ENCODE assay signal across 7 cellular contexts in genomic region chr2:38375711-38376345, GRCh38. TPM values are rescaled to one million over a fixed set of nuclear protein-coding genes. Genes with fewer than 3 reads are reported as not detected.
DNase-seq lines count a peak whose midpoint lies in the region; ATAC-seq and TF ChIP-seq lines count a peak whose summit lies in the region.

No MANE protein-coding gene starts in this region.

- TF ChIP-seq POLR2A in uterus (IDR thresholded peaks at IDR 0.05): no peak

- peaks cover 4% of the 10 kb centered on the region for H3K36me3 ChIP-seq in OCI-LY3 (replicated peaks; ENCODE audit: low read depth, low read length)
- H3K36me3 ChIP-seq in mucosa of descending colon (ENCODE audit: low read depth): no peaks in the 10 kb centered on the region
- H3K36me3 ChIP-seq in uterus: no peaks in the 10 kb centered on the region

- H3K27ac ChIP-seq in OCI-LY3 (ENCODE audit: low read length) (peak overlapping the region; percentile 42), uterus (peak overlapping the region; percentile 99)

- TF ChIP-seq CTCF in OCI-LY3 (IDR thresholded peaks at IDR 0.05; ENCODE audit: low read depth, low read length) (no peak), mucosa of descending colon (IDR thresholded peaks at IDR 0.05) (no peak), uterus (IDR thresholded peaks at IDR 0.05) (no peak)

- ATAC-seq in GM21447 (IDR thresholded peaks at IDR 0.05; ENCODE audit: unreplicated experiment) (peak; percentile 42), mucosa of descending colon (no peak), HG03565 (IDR thresholded peaks at IDR 0.05; ENCODE audit: unreplicated experiment) (no peak), GM19452 (IDR thresholded peaks at IDR 0.05; ENCODE audit: unreplicated experiment) (no peak)

- H3K9me3 ChIP-seq in OCI-LY3 (ENCODE audit: insufficient read depth, low read length) (no peaks in the 10 kb centered on the region), mucosa of descending colon (no peaks in the 10 kb centered on the region), uterus (no peaks in the 10 kb centered on the region)

- no peak overlapping the region for H2AFZ ChIP-seq in OCI-LY3 (ENCODE audit: low read depth, low read length)

- peak overlapping the region; percentile 76 for H3K9ac ChIP-seq in OCI-LY3 (ENCODE audit: low read length)

- H3K4me1 ChIP-seq in OCI-LY3 (ENCODE audit: low read length) (peaks cover 19% of the 10 kb centered on the region), mucosa of descending colon (ENCODE audit: low read depth) (peaks cover 13% of the 10 kb centered on the region), uterus (no peaks in the 10 kb centered on the region)

- peaks cover 62% of the 10 kb centered on the region for H3K79me2 ChIP-seq in OCI-LY3 (ENCODE audit: low read length)

- H3K4me3 ChIP-seq in OCI-LY3 (ENCODE audit: low read length): peak overlapping the region; percentile 93
- H3K4me3 ChIP-seq in mucosa of descending colon: peak overlapping the region; percentile 82
- peak overlapping the region; percentile 80 to 86 for H3K4me3 ChIP-seq in uterus

- intact Hi-C loops in mucosa of descending colon (cut with DNase I, micrococcal nuclease): no loop called here
- intact Hi-C loops in uterus (cut with DNase I; ENCODE audit: low total_unique reads): loop anchor here (10.0 kb wide), 1 partner anchor 129 kb away; no protein-coding TSS in a partner anchor

- peak overlapping the region; percentile 90 for H3K4me2 ChIP-seq in OCI-LY3 (ENCODE audit: low read length)

- peaks cover 51% of the 10 kb centered on the region for H4K20me1 ChIP-seq in OCI-LY3 (ENCODE audit: insufficient read depth, low read length)

- H3K27me3 ChIP-seq in OCI-LY3 (ENCODE audit: low read depth, low read length) (no peaks in the 10 kb centered on the region; the same call in 1 of the 2 replicates), uterus (no peaks in the 10 kb centered on the region)

- DNase-seq in dermis blood vessel endothelial cell (peak; percentile 51), mucosa of descending colon (peak in 1 of 3 donors; percentile 67), uterus (peak in 1 of 2 donors; percentile 68)

RNA-seq across cellular contexts. Expression of gene ATL2, which starts 1.2 kb away (rescaled TPM):
- total RNA-seq in dermis blood vessel endothelial cell (107 and 129 TPM in 2 replicates), mucosa of descending colon (100 to 1,000 TPM in 1 of 3 donors, 10 to 100 TPM in 2; 49.3 to 166 (median 53.5) TPM), uterus (100 to 1,000 TPM in 3 of 4 donors, 10 to 100 TPM in 1; 90.9 to 404 (median 140) TPM)
